ENCODE assay signal across 11 cellular contexts in genomic region chr3:194711913-194712312, GRCh38. TPM values are rescaled to one million over a fixed set of nuclear protein-coding genes. Genes with fewer than 3 reads are reported as not detected.
DNase-seq lines count a peak whose midpoint lies in the region; ATAC-seq and TF ChIP-seq lines count a peak whose summit lies in the region.
"Had no signal": no experiment of that assay in that cellular context is flagged by ENCODE, and none has a peak within 500 bp of the region (broad histone marks: within the 10 kb centered on the region; RNA-seq: fewer than 3 reads in every experiment).

No MANE protein-coding gene starts in this region.

- H4K20me1 ChIP-seq in PC-9 (ENCODE audit: insufficient read depth) = no peaks in the 10 kb centered on the region

- H3K27me3 Mint-ChIP-seq in activated T-helper 17 cell treated with anti-CD3 and anti-CD28 coated beads, Interleukin-2, amount 50 U/mL, for 72 hours = no peaks in the 10 kb centered on the region

- intact Hi-C loops in PC-9 (cut with micrococcal nuclease; ENCODE audit: unreplicated experiment) = no loop called here

- peaks cover 48% of the 10 kb centered on the region for H3F3A ChIP-seq in PC-9 (ENCODE audit: insufficient read depth, low read depth)

- no peaks in the 10 kb centered on the region for H3K9me2 ChIP-seq in PC-9 (ENCODE audit: insufficient read depth)

- H3K4me2 ChIP-seq in PC-9 = peak overlapping the region; percentile 31

- no peaks in the 10 kb centered on the region for H3K79me2 ChIP-seq in PC-9 (ENCODE audit: low read depth)

- POLR2A ChIA-PET in PC-9 (lab: Charles Lee; ENCODE audit: unreplicated experiment) = interaction anchor here (0.6 kb wide), 1 partner anchor 85 kb away, joined by 25 read pairs; no protein-coding TSS in a partner anchor

- CTCF ChIA-PET in PC-9 (lab: Charles Lee) = no interaction called here

- no peaks in the 10 kb centered on the region for H3K9me3 ChIP-seq in PC-9 (ENCODE audit: insufficient read depth, low read depth)

- H3K27ac ChIP-seq in PC-9 (peak overlapping the region; percentile 54), epithelial cell of prostate (no peak overlapping the region)

- DNase-seq in EL = peak; percentile 93
- peak; percentile 89 to 99 for DNase-seq in PC-9
- peak; percentile 86 for DNase-seq in epithelial cell of prostate (ENCODE audit: low read depth, low spot score)
- peak; percentile 94 for DNase-seq in non-pigmented ciliary epithelial cell (ENCODE audit: low read depth)
- DNase-seq in stimulated activated naive CD4-positive, alpha-beta T cell treated with Interleukin-2 at 50 U/mL for 16 hours (lab: John Stamatoyannopoulos, UW) = no peak
- DNase-seq in activated CD4-positive, alpha-beta T cell treated with anti-CD3 and anti-CD28 coated beads, Interleukin-2, amount 50 U/mL, for 1 hour = no peak
- DNase-seq: activated T-cell treated with anti-CD3 and anti-CD28 coated beads for 4 hours; NCI-H146; stimulated activated CD4-positive, alpha-beta T cell treated with anti-CD3 and anti-CD28 coated beads, Interleukin-4, amount 100 ng/mL, for 4 hours had no signal

- H3K9me3 Mint-ChIP-seq in activated T-helper 17 cell treated with anti-CD3 and anti-CD28 coated beads, Interleukin-2, amount 50 U/mL, for 72 hours = peaks cover 5% of the 10 kb centered on the region

- peaks cover 47% of the 10 kb centered on the region for H3K4me1 ChIP-seq in PC-9 (replicated peaks; ENCODE audit: insufficient read depth)

- ATAC-seq in HG02798 (IDR thresholded peaks at IDR 0.05; ENCODE audit: poor library complexity, unreplicated experiment) = no peak
- no peak for ATAC-seq in activated T-helper 17 cell treated with anti-CD3 and anti-CD28 coated beads, Interleukin-2, amount 50 U/mL, for 72 hours (replicated peaks)

- peaks cover 4% of the 10 kb centered on the region for H3K4me1 Mint-ChIP-seq in activated T-helper 17 cell treated with anti-CD3 and anti-CD28 coated beads, Interleukin-2, amount 50 U/mL, for 72 hours

- no peaks in the 10 kb centered on the region for H3K36me3 Mint-ChIP-seq in activated T-helper 17 cell treated with anti-CD3 and anti-CD28 coated beads, Interleukin-2, amount 50 U/mL, for 72 hours (ENCODE audit: low read depth)

- no peaks in the 10 kb centered on the region for H3K27me3 ChIP-seq in PC-9 (ENCODE audit: insufficient read depth, low read depth)

- TF ChIP-seq CTCF in PC-9 (conservative IDR thresholded peaks at IDR 0.05) = no peak

- no peaks in the 10 kb centered on the region for H3K36me3 ChIP-seq in PC-9 (ENCODE audit: low read depth)

- no peak overlapping the region for H3K4me3 Mint-ChIP-seq in activated T-helper 17 cell treated with anti-CD3 and anti-CD28 coated beads, Interleukin-2, amount 50 U/mL, for 72 hours

- no peak overlapping the region for H3K27ac Mint-ChIP-seq in activated T-helper 17 cell treated with anti-CD3 and anti-CD28 coated beads, Interleukin-2, amount 50 U/mL, for 72 hours

- no peak overlapping the region for H3K4me3 ChIP-seq in PC-9

- H2AFZ ChIP-seq in PC-9 = no peak overlapping the region

- BruUV-seq in PC-9 (replicated peaks; lab: Mats Ljungman, UMichigan) = no TSS peak

RNA-seq across cellular contexts. Expression of gene FAM43A, which starts 26.2 kb away (rescaled TPM):
- total RNA-seq in PC-9 (2021) = 8.8 and 12.8 TPM in 2 replicates
- 10 to 100 TPM in 1 of 2 donors, 1 to 10 TPM in 1; 7.1 to 32.6 TPM for total RNA-seq in activated T-helper 17 cell treated with anti-CD3 and anti-CD28 coated beads, Interleukin-2, amount 50 U/mL, for 72 hours

RNA-seq across cellular contexts. Expression of gene LSG1, which starts 39.9 kb away (rescaled TPM):
- 59.2 and 71.8 TPM in 2 replicates for total RNA-seq in PC-9 (2021)
- 10 to 100 TPM; 37.9 to 46.9 TPM for total RNA-seq in activated T-helper 17 cell treated with anti-CD3 and anti-CD28 coated beads, Interleukin-2, amount 50 U/mL, for 72 hours

Comparison
In these comparisons a context has a peak if more than half of its experiments do, and no peak if none do; other contexts are left out.
1. DNase-seq: peak in EL (single experiment), PC-9 (2 of 2), epithelial cell of prostate (single experiment) and non-pigmented ciliary epithelial cell (single experiment); none in stimulated activated naive CD4-positive, alpha-beta T cell treated with Interleukin-2 at 50 U/mL for 16 hours (single experiment) and activated CD4-positive, alpha-beta T cell treated with anti-CD3 and anti-CD28 coated beads, Interleukin-2, amount 50 U/mL, for 1 hour (single experiment).